Comparison of ENCODE assay signal across 8 cellular contexts in the genomic region with DNA sequence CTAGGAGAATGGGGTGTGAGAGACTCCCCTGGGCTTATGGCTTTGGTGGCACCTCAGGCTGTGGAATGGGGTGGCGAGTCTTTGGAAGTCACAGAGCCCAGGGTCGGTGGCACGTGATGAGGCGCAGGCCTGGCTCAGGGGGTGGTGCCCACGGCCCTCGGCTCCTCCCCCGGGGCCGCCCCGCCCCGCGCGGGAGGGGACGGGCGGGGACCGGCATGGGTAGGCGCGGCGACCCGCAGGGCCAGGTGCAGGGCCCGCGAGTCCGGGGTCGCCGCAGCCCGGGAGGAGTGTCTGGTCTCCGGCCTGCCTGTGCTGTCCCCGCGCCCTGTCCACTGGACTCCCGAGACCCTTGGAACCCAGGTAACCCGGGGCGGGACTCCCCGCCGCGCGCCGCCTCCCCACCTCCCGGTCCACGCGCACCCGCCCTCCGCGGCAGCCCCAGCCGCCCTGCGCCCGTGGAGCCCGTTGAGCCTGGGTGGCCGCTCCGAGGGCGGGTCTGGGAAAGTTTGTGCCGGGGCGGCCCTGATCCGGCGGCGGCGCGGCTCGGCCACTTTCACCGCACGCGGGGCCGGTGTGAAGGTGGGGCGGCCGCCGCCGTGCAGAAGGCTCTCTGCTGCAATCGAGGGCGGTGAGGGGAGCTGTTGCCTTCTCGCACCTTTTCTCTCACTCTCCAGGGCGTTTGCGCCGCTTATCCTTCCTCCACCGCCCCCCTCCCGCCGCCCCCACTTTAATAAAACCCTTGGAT. TPM values are rescaled to one million over a fixed set of nuclear protein-coding genes. Genes with fewer than 3 reads are reported as not detected.
A peak's percentile ranks its signal among the peaks of the same experiment; 100 is the strongest.
DNase-seq lines count a peak whose midpoint lies in the region; ATAC-seq and TF ChIP-seq lines count a peak whose summit lies in the region.

A gene with protein sequence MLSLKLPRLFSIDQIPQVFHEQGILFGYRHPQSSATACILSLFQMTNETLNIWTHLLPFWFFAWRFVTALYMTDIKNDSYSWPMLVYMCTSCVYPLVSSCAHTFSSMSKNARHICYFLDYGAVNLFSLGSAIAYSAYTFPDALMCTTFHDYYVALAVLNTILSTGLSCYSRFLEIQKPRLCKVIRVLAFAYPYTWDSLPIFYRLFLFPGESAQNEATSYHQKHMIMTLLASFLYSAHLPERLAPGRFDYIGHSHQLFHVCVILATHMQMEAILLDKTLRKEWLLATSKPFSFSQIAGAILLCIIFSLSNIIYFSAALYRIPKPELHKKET (plus strand): TSS at position 216 of the 745 bp plus-strand sequence. CDS start 61,169 bp downstream, outside the sequence.

- peaks cover 24 to 29% (median 26%) of the 10 kb centered on the region in 3 donors for H3K27me3 ChIP-seq in gastrocnemius medialis

- H3K4me1 Mint-ChIP-seq in activated naive CD8-positive, alpha-beta T cell treated with anti-CD3 and anti-CD28 coated beads for 36 hours = no peaks in the 10 kb centered on the region

- peaks cover 65% of the 10 kb centered on the region for H3K27me3 Mint-ChIP-seq in activated naive CD8-positive, alpha-beta T cell treated with anti-CD3 and anti-CD28 coated beads for 36 hours

- H3K36me3 Mint-ChIP-seq in activated naive CD8-positive, alpha-beta T cell treated with anti-CD3 and anti-CD28 coated beads for 36 hours = no peaks in the 10 kb centered on the region

- no peak within 1 kb of the TSS for H3K27ac ChIP-seq in gastrocnemius medialis

- DNase-seq in D341Med (ENCODE audit: low spot score) (peak; percentile 81), LNCaP clone FGC (ENCODE audit: low read depth) (no peak), hepatic stellate cell (ENCODE audit: low spot score) (peak; percentile 77), gastrocnemius medialis (no peak), NCI-H2107 treated with DMSO at 0.1 percent for 48 hours (lab: John Stamatoyannopoulos, UW; ENCODE audit: unreplicated experiment) (no peak), cerebellar nuclear complex (lab: John Stamatoyannopoulos, UW) (no peak)
- peak; percentile 49 for DNase-seq in activated naive CD8-positive, alpha-beta T cell treated with anti-CD3 and anti-CD28 coated beads for 36 hours

- H3K9me3 ChIP-seq in gastrocnemius medialis = no peaks in the 10 kb centered on the region

- in situ Hi-C loops in gastrocnemius medialis (cut with MboI; ENCODE audit: low sequenced_read_pairs in 4 of 4) = no loop called here

- no peaks in the 10 kb centered on the region for H3K36me3 ChIP-seq in gastrocnemius medialis

- intact Hi-C loops in gastrocnemius medialis (cut with DNase I; ENCODE audit: low total_unique reads) = no loop called here

- H3K4me3 Mint-ChIP-seq in activated naive CD8-positive, alpha-beta T cell treated with anti-CD3 and anti-CD28 coated beads for 36 hours = peak within 1 kb of the TSS; percentile 57

- no peaks in the 10 kb centered on the region for H3K4me1 ChIP-seq in gastrocnemius medialis

- H3K4me3 ChIP-seq in LNCaP clone FGC (ENCODE audit: low read depth, low read length) (peak within 1 kb of the TSS; percentile 42), gastrocnemius medialis (peak within 1 kb of the TSS; percentile 24 to 58 (median 50))

- no peak for TF ChIP-seq POLR2A in gastrocnemius medialis (IDR thresholded peaks at IDR 0.05)

- ATAC-seq in gastrocnemius medialis (no peak), HG02571 (IDR thresholded peaks at IDR 0.05; ENCODE audit: unreplicated experiment) (no peak)

- no peaks in the 10 kb centered on the region for H3K9me3 Mint-ChIP-seq in activated naive CD8-positive, alpha-beta T cell treated with anti-CD3 and anti-CD28 coated beads for 36 hours

- no peak within 1 kb of the TSS for H3K27ac Mint-ChIP-seq in activated naive CD8-positive, alpha-beta T cell treated with anti-CD3 and anti-CD28 coated beads for 36 hours

- TF ChIP-seq CTCF in LNCaP clone FGC (IDR thresholded peaks at IDR 0.05; ENCODE audit: control insufficient read depth, extremely low read depth, insufficient read depth) = no peak; the same call in 1 of the 2 replicates
- TF ChIP-seq CTCF in gastrocnemius medialis (IDR thresholded peaks at IDR 0.05 in 4 of 5, conservative IDR thresholded peaks at IDR 0.05 in 1 of 5) = no peak

RNA-seq across cellular contexts. Expression of the gene that starts here (rescaled TPM):
- under 1 TPM; 0.06 to 0.23 TPM for total RNA-seq in activated naive CD8-positive, alpha-beta T cell treated with anti-CD3 and anti-CD28 coated beads for 36 hours
- under 1 TPM in 3 of 4 donors, not detected in 1; 0.07 to 0.10 (median 0.10) TPM for total RNA-seq in gastrocnemius medialis

Comparison
In these comparisons a context has a peak if more than half of its experiments do, and no peak if none do; other contexts are left out.
1. Peak in DNase-seq in activated naive CD8-positive, alpha-beta T cell treated with anti-CD3 and anti-CD28 coated beads for 36 hours; RNA of the gene not detected or under 1 TPM.
2. DNase-seq: peak in D341Med (single experiment) and hepatic stellate cell (single experiment); none in LNCaP clone FGC (single experiment), gastrocnemius medialis (0 of 2), NCI-H2107 treated with DMSO at 0.1 percent for 48 hours (single experiment) and cerebellar nuclear complex (0 of 2).